ENCODE assay signal across 8 cellular contexts in genomic region chr6:157990321-157991066, GRCh38. TPM values are rescaled to one million over a fixed set of nuclear protein-coding genes. Genes with fewer than 3 reads are reported as not detected.
DNase-seq lines count a peak whose midpoint lies in the region; ATAC-seq and TF ChIP-seq lines count a peak whose summit lies in the region.

No MANE protein-coding gene starts in this region.

- H3K4me3 ChIP-seq in CD8-positive, alpha-beta T cell (ENCODE audit: low read depth, low read length) = peak overlapping the region; percentile 38
- H3K4me3 ChIP-seq in hepatocyte = no peak overlapping the region
- no peak overlapping the region for H3K4me3 ChIP-seq in smooth muscle cell

- no peaks in the 10 kb centered on the region for H3K27me3 ChIP-seq in CD8-positive, alpha-beta T cell (ENCODE audit: insufficient read depth, low read length)
- H3K27me3 ChIP-seq in hepatocyte (no peaks in the 10 kb centered on the region), smooth muscle cell (ENCODE audit: low read depth) (no peaks in the 10 kb centered on the region)

- peaks cover 51% of the 10 kb centered on the region for H3K4me1 Mint-ChIP-seq in CD8-positive, alpha-beta T cell (ENCODE audit: low read depth)
- peaks cover 18% of the 10 kb centered on the region for H3K4me1 Mint-ChIP-seq in activated T-helper 17 cell treated with anti-CD3 and anti-CD28 coated beads, Interleukin-2, amount 50 U/mL, for 72 hours
- H3K4me1 Mint-ChIP-seq in natural killer cell treated with Interleukin-12 subunit alpha and Interleukin-12 subunit beta and Interleukin-15 and Interleukin-18, amount 100 ng/mL, for 72 hours (ENCODE audit: low read depth in 2 of 2) = peaks cover 24 to 33% of the 10 kb centered on the region in 2 donors
- H3K4me1 Mint-ChIP-seq in glutamatergic neuron (ENCODE audit: low read depth, unreplicated experiment) = peaks cover 26% of the 10 kb centered on the region

- no peak for TF ChIP-seq CTCF in CD8-positive, alpha-beta T cell (IDR thresholded peaks at IDR 0.05)
- no peak for TF ChIP-seq CTCF in glutamatergic neuron (IDR thresholded peaks at IDR 0.05; ENCODE audit: partially characterized antibody, unreplicated experiment)
- no peak for TF ChIP-seq CTCF in hepatocyte (IDR thresholded peaks at IDR 0.05; ENCODE audit: poor library complexity)
- TF ChIP-seq CTCF in smooth muscle cell (IDR thresholded peaks at IDR 0.05; ENCODE audit: borderline replicate concordance, insufficient read depth, poor library complexity, severe bottlenecking) = no peak

- H3K27ac Mint-ChIP-seq in CD8-positive, alpha-beta T cell = peak overlapping the region; percentile 88
- H3K27ac Mint-ChIP-seq in activated T-helper 17 cell treated with anti-CD3 and anti-CD28 coated beads, Interleukin-2, amount 50 U/mL, for 72 hours = peak overlapping the region; percentile 84
- peak overlapping the region; percentile 68 to 89 for H3K27ac Mint-ChIP-seq in natural killer cell treated with Interleukin-12 subunit alpha and Interleukin-12 subunit beta and Interleukin-15 and Interleukin-18, amount 100 ng/mL, for 72 hours
- no peak overlapping the region for H3K27ac Mint-ChIP-seq in glutamatergic neuron (ENCODE audit: unreplicated experiment)

- intact Hi-C loops in CD8-positive, alpha-beta T cell (cut with DNase I, micrococcal nuclease) = loop anchor here in 1 of 2 experiments (2.0 kb wide), 1 partner anchor 36 kb away; no protein-coding TSS in a partner anchor

- no peak overlapping the region for H3K9ac ChIP-seq in smooth muscle cell (ENCODE audit: low read depth)

- H3K9me3 ChIP-seq in CD8-positive, alpha-beta T cell (ENCODE audit: low read length) = no peaks in the 10 kb centered on the region
- H3K9me3 ChIP-seq in hepatocyte (ENCODE audit: low read depth) = no peaks in the 10 kb centered on the region
- H3K9me3 ChIP-seq in smooth muscle cell (replicated peaks; ENCODE audit: low read depth) = no peaks in the 10 kb centered on the region

- peak; percentile 76 for ATAC-seq in CD8-positive, alpha-beta T cell
- ATAC-seq in HG03095 (IDR thresholded peaks at IDR 0.05; ENCODE audit: unreplicated experiment) = peak; percentile 55
- ATAC-seq in activated T-helper 17 cell treated with anti-CD3 and anti-CD28 coated beads, Interleukin-2, amount 50 U/mL, for 72 hours (replicated peaks) = peak; percentile 74
- peak; percentile 63 to 64 for ATAC-seq in natural killer cell treated with Interleukin-12 subunit alpha and Interleukin-12 subunit beta and Interleukin-15 and Interleukin-18, amount 100 ng/mL, for 72 hours

- no peaks in the 10 kb centered on the region for H3K27me3 Mint-ChIP-seq in CD8-positive, alpha-beta T cell (ENCODE audit: low read depth)
- H3K27me3 Mint-ChIP-seq in activated T-helper 17 cell treated with anti-CD3 and anti-CD28 coated beads, Interleukin-2, amount 50 U/mL, for 72 hours = no peaks in the 10 kb centered on the region
- no peaks in the 10 kb centered on the region for H3K27me3 Mint-ChIP-seq in natural killer cell treated with Interleukin-12 subunit alpha and Interleukin-12 subunit beta and Interleukin-15 and Interleukin-18, amount 100 ng/mL, for 72 hours
- peaks cover 5% of the 10 kb centered on the region for H3K27me3 Mint-ChIP-seq in glutamatergic neuron (ENCODE audit: unreplicated experiment)

- H2AFZ ChIP-seq in hepatocyte (no peak overlapping the region), smooth muscle cell (ENCODE audit: low read depth) (no peak overlapping the region)

- peak overlapping the region; percentile 20 for H3K27ac ChIP-seq in CD8-positive, alpha-beta T cell (ENCODE audit: low read depth, low read length)
- no peak overlapping the region for H3K27ac ChIP-seq in hepatocyte
- H3K27ac ChIP-seq in smooth muscle cell (ENCODE audit: low read depth) = no peak overlapping the region

- H3K36me3 ChIP-seq in CD8-positive, alpha-beta T cell (ENCODE audit: insufficient read depth, low read length) = no peaks in the 10 kb centered on the region
- H3K36me3 ChIP-seq in hepatocyte (replicated peaks; ENCODE audit: insufficient read depth, low read depth) = no peaks in the 10 kb centered on the region
- H3K36me3 ChIP-seq in smooth muscle cell (ENCODE audit: low read depth) = no peaks in the 10 kb centered on the region

- DNase-seq in CD8-positive, alpha-beta T cell = peak in 4 of 7 experiments; percentile 28 to 62 (median 35)
- DNase-seq in natural killer cell treated with Interleukin-12 subunit alpha and Interleukin-12 subunit beta and Interleukin-15 and Interleukin-18, amount 100 ng/mL, for 72 hours (ENCODE audit: low spot score) = no peak
- DNase-seq in glutamatergic neuron = no peak
- no peak for DNase-seq in hepatocyte (ENCODE audit: low spot score)
- no peak for DNase-seq in NCI-H2029 (lab: John Stamatoyannopoulos, UW)
- no peak for DNase-seq in smooth muscle cell (lab: John Stamatoyannopoulos, UW; ENCODE audit: unreplicated experiment)

- H3K4me2 ChIP-seq in hepatocyte (no peak overlapping the region), smooth muscle cell (no peak overlapping the region)

- CTCF ChIA-PET in CD8-positive, alpha-beta T cell (lab: Charles Lee) = interaction anchor here (0.9 to 2.2 kb wide), 3 partner anchors 36 to 323 kb away, joined by 5 to 11 read pairs (median 6); no protein-coding TSS in a partner anchor

- WGBS in hepatocyte (ENCODE audit: low lambda C conversion rate, missing lambda C conversion rate) = 86% methylated on average over 15 of the region's 15 CpGs
- WGBS in smooth muscle cell (ENCODE audit: low lambda C conversion rate) = 84% methylated on average over 15 of the region's 15 CpGs

- no peaks in the 10 kb centered on the region for H3K36me3 Mint-ChIP-seq in CD8-positive, alpha-beta T cell
- no peaks in the 10 kb centered on the region for H3K36me3 Mint-ChIP-seq in activated T-helper 17 cell treated with anti-CD3 and anti-CD28 coated beads, Interleukin-2, amount 50 U/mL, for 72 hours (ENCODE audit: low read depth)
- H3K36me3 Mint-ChIP-seq in natural killer cell treated with Interleukin-12 subunit alpha and Interleukin-12 subunit beta and Interleukin-15 and Interleukin-18, amount 100 ng/mL, for 72 hours = no peaks in the 10 kb centered on the region
- H3K36me3 Mint-ChIP-seq in glutamatergic neuron (ENCODE audit: unreplicated experiment) = no peaks in the 10 kb centered on the region

- peak overlapping the region; percentile 81 for H3K4me3 Mint-ChIP-seq in CD8-positive, alpha-beta T cell
- peak overlapping the region; percentile 72 for H3K4me3 Mint-ChIP-seq in activated T-helper 17 cell treated with anti-CD3 and anti-CD28 coated beads, Interleukin-2, amount 50 U/mL, for 72 hours
- H3K4me3 Mint-ChIP-seq in natural killer cell treated with Interleukin-12 subunit alpha and Interleukin-12 subunit beta and Interleukin-15 and Interleukin-18, amount 100 ng/mL, for 72 hours = peak overlapping the region; percentile 41
- no peak overlapping the region for H3K4me3 Mint-ChIP-seq in glutamatergic neuron (ENCODE audit: unreplicated experiment)

- H4K20me1 ChIP-seq in hepatocyte (ENCODE audit: insufficient read depth, poor library complexity, severe bottlenecking) = peaks cover 3% of the 10 kb centered on the region
- H4K20me1 ChIP-seq in smooth muscle cell (ENCODE audit: low read depth) = peaks cover 16% of the 10 kb centered on the region

- no peaks in the 10 kb centered on the region for H3F3A ChIP-seq in smooth muscle cell (ENCODE audit: low read depth)

- POLR2A ChIA-PET in CD8-positive, alpha-beta T cell (lab: Charles Lee) = interaction anchor here (1.2 kb wide), 1 partner anchor 9 kb away, joined by 4 read pairs; the partner anchor contains the start of gene SYNJ2

- peaks cover 39% of the 10 kb centered on the region for H3K4me1 ChIP-seq in CD8-positive, alpha-beta T cell (ENCODE audit: insufficient read depth, low read length)
- H3K4me1 ChIP-seq in hepatocyte (ENCODE audit: insufficient read depth) = peaks cover 39% of the 10 kb centered on the region
- H3K4me1 ChIP-seq in smooth muscle cell (ENCODE audit: low read depth) = peaks cover 7% of the 10 kb centered on the region

- H3K9me2 ChIP-seq in hepatocyte (replicated peaks; ENCODE audit: insufficient read depth) = no peaks in the 10 kb centered on the region

- no peaks in the 10 kb centered on the region for H3K9me3 Mint-ChIP-seq in CD8-positive, alpha-beta T cell
- H3K9me3 Mint-ChIP-seq in activated T-helper 17 cell treated with anti-CD3 and anti-CD28 coated beads, Interleukin-2, amount 50 U/mL, for 72 hours = no peaks in the 10 kb centered on the region
- no peaks in the 10 kb centered on the region for H3K9me3 Mint-ChIP-seq in natural killer cell treated with Interleukin-12 subunit alpha and Interleukin-12 subunit beta and Interleukin-15 and Interleukin-18, amount 100 ng/mL, for 72 hours
- H3K9me3 Mint-ChIP-seq in glutamatergic neuron (ENCODE audit: unreplicated experiment) = peaks cover 8% of the 10 kb centered on the region

- H3K79me2 ChIP-seq in hepatocyte (peaks cover 90% of the 10 kb centered on the region), smooth muscle cell (ENCODE audit: low read depth) (peaks cover 88% of the 10 kb centered on the region)

RNA-seq across cellular contexts. Expression of gene SYNJ2, which starts 8.8 kb away (rescaled TPM):
- 10 to 100 TPM; 28.4 to 29.5 TPM for total RNA-seq in CD8-positive, alpha-beta T cell
- total RNA-seq in activated T-helper 17 cell treated with anti-CD3 and anti-CD28 coated beads, Interleukin-2, amount 50 U/mL, for 72 hours = 10 to 100 TPM; 28.0 to 32.0 TPM
- total RNA-seq in natural killer cell treated with Interleukin-12 subunit alpha and Interleukin-12 subunit beta and Interleukin-15 and Interleukin-18, amount 100 ng/mL, for 72 hours = 10 to 100 TPM; 24.7 to 37.3 TPM
- total RNA-seq in glutamatergic neuron (ENCODE audit: unreplicated experiment) (2.4 TPM), hepatocyte (15.4 and 15.6 TPM in 2 replicates), smooth muscle cell (6.1 TPM in 2 replicates)
- polyA plus RNA-seq in hepatocyte (16.5 and 21.4 TPM in 2 replicates), smooth muscle cell (6.0 and 11.5 TPM in 2 replicates)

Comparison
In these comparisons a context has a peak if more than half of its experiments do, and no peak if none do; other contexts are left out.
1. DNase-seq: peak in CD8-positive, alpha-beta T cell (4 of 7); none in natural killer cell treated with Interleukin-12 subunit alpha and Interleukin-12 subunit beta and Interleukin-15 and Interleukin-18, amount 100 ng/mL, for 72 hours (single experiment), glutamatergic neuron (single experiment), hepatocyte (single experiment), NCI-H2029 (single experiment) and smooth muscle cell (single experiment).
2. Peak in every context shown above with its lines, with median percentiles within 50 percentile points of each other: ATAC-seq.